In genomic region chr1:36705629-36706028, GRCh38 we compare ENCODE assay signal across 18 cellular contexts.
A peak's percentile ranks its signal among the peaks of the same experiment; 100 is the strongest.
DNase-seq lines count a peak whose midpoint lies in the region; ATAC-seq and TF ChIP-seq lines count a peak whose summit lies in the region.
"Had no signal": no experiment of that assay in that cellular context is flagged by ENCODE, and none has a peak within 500 bp of the region (broad histone marks: within the 10 kb centered on the region; RNA-seq: fewer than 3 reads in every experiment).

No MANE protein-coding gene starts in this region.

- H3K4me3 ChIP-seq in gastrocnemius medialis: no peak overlapping the region
- H3K4me3 ChIP-seq: breast epithelium, SK-N-MC, spleen had no signal

- intact Hi-C loops in Right ventricle myocardium superior (cut with DNase I): no loop called here
- intact Hi-C loops in gastrocnemius medialis (cut with DNase I; ENCODE audit: low total_unique reads): no loop called here

- H3K27ac ChIP-seq in gastrocnemius medialis: no peak overlapping the region
- H3K27ac ChIP-seq: breast epithelium, SK-N-MC, spleen had no signal

- peak; percentile 62 for DNase-seq in DMS153 (lab: John Stamatoyannopoulos, UW)
- DNase-seq in HuH-7.5 (ENCODE audit: low spot score): peak; percentile 28
- DNase-seq in NCI-H69 (lab: John Stamatoyannopoulos, UW): peak; percentile 81
- peak; percentile 33 for DNase-seq in iPS-NIHi11 (ENCODE audit: low spot score)
- no peak for DNase-seq in Right ventricle myocardium superior
- no peak for DNase-seq in gastrocnemius medialis
- no peak for DNase-seq in RKO (ENCODE audit: low spot score)
- DNase-seq: activated CD4-positive, alpha-beta T cell treated with anti-CD3 and anti-CD28 coated beads for 4 hours; activated CD8-positive, alpha-beta memory T cell treated with anti-CD3 and anti-CD28 coated beads, Interleukin-2, amount 50 U/mL, for 4 hours; activated effector memory CD4-positive, alpha-beta T cell treated with Interleukin-2 at 50 U/mL for 16 hours; AML-193; foreskin melanocyte; IMR-90; midbrain; NCI-H2227 treated with DMSO at 0.1 percent for 48 hours; spleen had no signal

- no peaks in the 10 kb centered on the region for H3K4me1 ChIP-seq in gastrocnemius medialis
- H3K4me1 ChIP-seq: breast epithelium had no signal

- H3K36me3 ChIP-seq in gastrocnemius medialis: no peaks in the 10 kb centered on the region
- H3K36me3 ChIP-seq: breast epithelium, spleen had no signal

- TF ChIP-seq POLR2A in gastrocnemius medialis (IDR thresholded peaks at IDR 0.05): no peak

- TF ChIP-seq CTCF in gastrocnemius medialis (IDR thresholded peaks at IDR 0.05 in 4 of 5, conservative IDR thresholded peaks at IDR 0.05 in 1 of 5): no peak

- H3K9me3 ChIP-seq in gastrocnemius medialis: no peaks in the 10 kb centered on the region
- H3K9me3 ChIP-seq: breast epithelium, spleen had no signal

- peaks cover 16 to 29% (median 28%) of the 10 kb centered on the region in 3 donors for H3K27me3 ChIP-seq in gastrocnemius medialis

- ATAC-seq in Right ventricle myocardium superior (ENCODE audit: poor library complexity) (no peak), gastrocnemius medialis (no peak)

- in situ Hi-C loops in gastrocnemius medialis (cut with MboI; ENCODE audit: low sequenced_read_pairs in 4 of 4): loop anchor here in 3 of 4 donors (10.0 to 25.0 kb wide), 2 partner anchors 729 to 732 kb away; no protein-coding TSS in a partner anchor

Comparison
In these comparisons a context has a peak if more than half of its experiments do, and no peak if none do; other contexts are left out.
1. DNase-seq: peak in DMS153 (single experiment), HuH-7.5 (single experiment), NCI-H69 (single experiment) and iPS-NIHi11 (single experiment); none in Right ventricle myocardium superior (single experiment), gastrocnemius medialis (0 of 2) and RKO (single experiment).